Comparison of ENCODE assay signal across 11 cellular contexts in the genomic region with DNA sequence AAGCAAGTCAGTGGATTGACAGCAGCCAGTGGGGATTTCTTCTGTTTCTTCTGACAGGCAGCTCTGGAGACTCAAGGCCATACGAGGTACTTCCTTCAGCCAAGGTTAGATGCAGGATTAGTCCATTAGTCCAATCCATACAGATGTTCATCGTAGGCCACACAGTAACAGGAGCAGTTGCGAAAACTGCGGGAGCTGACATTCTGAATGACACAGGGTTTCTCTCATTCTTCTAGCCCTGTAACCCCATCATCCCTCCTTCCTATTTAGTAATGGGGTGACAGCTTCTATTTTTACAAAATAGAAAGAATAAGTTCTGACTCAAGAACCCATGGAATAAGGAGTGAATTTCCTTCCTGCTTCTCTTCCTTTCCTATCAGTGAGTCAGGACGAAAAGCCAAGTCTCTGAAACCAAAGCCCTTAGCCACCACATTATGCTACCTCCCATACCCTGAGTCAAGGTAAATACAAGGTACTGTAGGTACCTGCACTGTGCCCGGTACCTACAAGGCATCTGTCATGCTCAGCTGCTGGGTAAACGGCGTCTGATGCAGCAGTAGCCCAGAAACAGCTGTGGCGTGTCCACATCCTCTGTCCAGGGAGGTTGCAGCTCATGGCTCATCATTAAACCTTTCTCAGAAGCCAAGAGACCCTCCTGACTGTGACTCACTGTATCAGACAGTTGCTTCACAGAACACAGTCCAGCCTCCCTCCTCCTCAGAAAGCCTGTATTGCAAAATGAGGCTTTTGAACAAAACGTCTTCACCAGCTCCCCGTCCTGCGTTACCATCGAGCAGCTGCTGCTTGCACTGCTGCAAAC.
A peak's percentile ranks its signal among the peaks of the same experiment; 100 is the strongest.
DNase-seq lines count a peak whose midpoint lies in the region; ATAC-seq, FAIRE-seq and TF ChIP-seq lines count a peak whose summit lies in the region.
"Had no signal": no experiment of that assay in that cellular context is flagged by ENCODE, and none has a peak within 500 bp of the region (broad histone marks: within the 10 kb centered on the region; RNA-seq: fewer than 3 reads in every experiment).

No MANE protein-coding gene starts in this region.

- dilution Hi-C loops in endothelial cell of umbilical vein (cut with MboI; ENCODE audit: extremely low pct_ligation_motif_present, low sequenced_read_pairs): no loop called here

- H3K9me3 Mint-ChIP-seq in progenitor cell of endocrine pancreas (ENCODE audit: low read depth): no peaks in the 10 kb centered on the region

- BruUV-seq in endothelial cell of umbilical vein (replicated peaks; lab: Mats Ljungman, UMichigan): no TSS peak

- peak overlapping the region; percentile 53; the same call in 1 of the 2 replicates for H2AFZ ChIP-seq in KMS-11 (ENCODE audit: low read depth)
- no peak overlapping the region for H2AFZ ChIP-seq in endothelial cell of umbilical vein (ENCODE audit: low read depth, low read length)

- CTCF ChIA-PET in endothelial cell of umbilical vein (lab: Charles Lee): interaction anchor here (0.6 to 11.4 kb wide), 7 partner anchors 10 to 383 kb away, joined by 3 to 480 read pairs (median 4); a partner anchor contains a TSS

- peaks cover 26% of the 10 kb centered on the region for H3K27me3 Mint-ChIP-seq in progenitor cell of endocrine pancreas

- no peak overlapping the region for H3K27ac Mint-ChIP-seq in progenitor cell of endocrine pancreas

- H3K9me1 ChIP-seq in endothelial cell of umbilical vein (replicated peaks; ENCODE audit: control insufficient read depth, extremely low read depth, insufficient read depth, low read length): no peaks in the 10 kb centered on the region

- TF ChIP-seq CTCF in KMS-11 (conservative IDR thresholded peaks at IDR 0.05; ENCODE audit: low read depth, low read length) (no peak), endothelial cell of umbilical vein (IDR thresholded peaks at IDR 0.05; ENCODE audit: extremely low read depth in 1 of 2, insufficient read depth in 1 of 2, low read depth in 1 of 2, low read length in 2 of 2) (no peak), progenitor cell of endocrine pancreas (IDR thresholded peaks at IDR 0.05; ENCODE audit: unreplicated experiment) (no peak)

- H3K27me3 ChIP-seq in KMS-11 (ENCODE audit: insufficient read depth, low read depth) (no peaks in the 10 kb centered on the region), endothelial cell of umbilical vein (ENCODE audit: control insufficient read depth in 2 of 2, insufficient read depth in 2 of 2, low read length in 2 of 2) (peaks cover 0 to 2% of the 10 kb centered on the region in 2 experiments)

- H3K27ac ChIP-seq in KMS-11 (peak overlapping the region; percentile 72), endothelial cell of umbilical vein (ENCODE audit: insufficient read depth, low read depth, low read length) (no peak overlapping the region)

- H3K79me2 ChIP-seq in KMS-11 (ENCODE audit: insufficient read depth, low read depth) (no peaks in the 10 kb centered on the region), endothelial cell of umbilical vein (ENCODE audit: control insufficient read depth, insufficient read depth, low read length) (no peaks in the 10 kb centered on the region)

- FAIRE-seq in endothelial cell of umbilical vein (lab: Jason Lieb, UNC): peak; percentile 37

- H3K4me3 ChIP-seq in KMS-11 (IDR thresholded peaks at IDR 0.05; ENCODE audit: insufficient read depth, low read depth, low read length) (no peak overlapping the region), endothelial cell of umbilical vein (replicated peaks in 1 of 3; ENCODE audit: insufficient read depth in 1 of 3, low read depth in 1 of 3, low read length in 3 of 3) (no peak overlapping the region)
- H3K4me3 ChIP-seq: HAP-1 had no signal

- H3K9ac ChIP-seq in KMS-11 (peak overlapping the region; percentile 22; the same call in 1 of the 2 replicates), endothelial cell of umbilical vein (replicated peaks; ENCODE audit: extremely low read depth, insufficient read depth, low read length) (no peak overlapping the region)

- H3K36me3 ChIP-seq in KMS-11 (ENCODE audit: insufficient read depth) (no peaks in the 10 kb centered on the region), endothelial cell of umbilical vein (ENCODE audit: control insufficient read depth in 2 of 2, extremely low read depth in 1 of 2, insufficient read depth in 2 of 2, low read length in 2 of 2) (no peaks in the 10 kb centered on the region)
- H3K36me3 ChIP-seq: HAP-1 had no signal

- DNase-seq in AG08396 (ENCODE audit: low spot score) (peak; percentile 64), endothelial cell of umbilical vein (ENCODE audit: low read depth, low spot score) (no peak), mucosa of gallbladder (ENCODE audit: low spot score) (peak; percentile 34), SHP77 treated with DMSO at 0.1 percent for 48 hours (lab: John Stamatoyannopoulos, UW) (no peak), progenitor cell of endocrine pancreas (ENCODE audit: low spot score, unreplicated experiment) (no peak)
- no peak for DNase-seq in stimulated activated CD4-positive, alpha-beta T cell treated with anti-CD3 and anti-CD28 coated beads, Interleukin-1b, Interleukin-23, amount 100 ng/mL, for 48 hours
- DNase-seq: NCI-H1436 treated with DMSO at 0.1 percent for 48 hours; stimulated activated CD8-positive, alpha-beta memory T cell treated with anti-CD3 and anti-CD28 coated beads, Interleukin-4, amount 100 ng/mL, for 48 hours had no signal

- H4K20me1 ChIP-seq in KMS-11 (ENCODE audit: insufficient read depth) (no peaks in the 10 kb centered on the region), endothelial cell of umbilical vein (replicated peaks; ENCODE audit: control insufficient read depth, extremely low read depth, insufficient read depth, low read length) (no peaks in the 10 kb centered on the region)

- H3K4me1 Mint-ChIP-seq in progenitor cell of endocrine pancreas (ENCODE audit: low read depth): peaks cover 14% of the 10 kb centered on the region

- intact Hi-C loops in endothelial cell of umbilical vein (cut with micrococcal nuclease): no loop called here

- H3K36me3 Mint-ChIP-seq in progenitor cell of endocrine pancreas (ENCODE audit: insufficient read depth): no peaks in the 10 kb centered on the region

- TF ChIP-seq POLR2A in endothelial cell of umbilical vein (IDR thresholded peaks at IDR 0.05; ENCODE audit: low read depth, low read length): no peak

- H3K4me2 ChIP-seq in KMS-11 (peak overlapping the region; percentile 70), endothelial cell of umbilical vein (ENCODE audit: insufficient read depth, low read length) (no peak overlapping the region)

- H3K9me3 ChIP-seq in endothelial cell of umbilical vein (replicated peaks; ENCODE audit: control insufficient read depth, insufficient read depth, low read length): no peaks in the 10 kb centered on the region
- H3K9me3 ChIP-seq: HAP-1 had no signal

- POLR2A ChIA-PET in endothelial cell of umbilical vein (lab: Charles Lee): no interaction called here

- H3K4me3 Mint-ChIP-seq in progenitor cell of endocrine pancreas (ENCODE audit: low read depth): no peak overlapping the region

- ATAC-seq in GM18858 (IDR thresholded peaks at IDR 0.05; ENCODE audit: unreplicated experiment): no peak

- H3K4me1 ChIP-seq in KMS-11 (ENCODE audit: low read depth, poor library complexity, severe bottlenecking) (peaks cover 85% of the 10 kb centered on the region), endothelial cell of umbilical vein (ENCODE audit: control insufficient read depth, extremely low read depth, insufficient read depth, low read length) (peaks cover 8% of the 10 kb centered on the region)
- H3K4me1 ChIP-seq: HAP-1 had no signal

TF ChIP-seq in endothelial cell of umbilical vein, 7 proteins besides CTCF, POLR2A, EP300 and RAD21:
- TF ChIP-seq MYC (IDR thresholded peaks at IDR 0.05; ENCODE audit: low read depth, low read length) (no peak), EZH2 (IDR thresholded peaks at IDR 0.05; ENCODE audit: borderline replicate concordance, low read depth, low read length, severe bottlenecking) (no peak)
- TF ChIP-seq, protein P1, sequence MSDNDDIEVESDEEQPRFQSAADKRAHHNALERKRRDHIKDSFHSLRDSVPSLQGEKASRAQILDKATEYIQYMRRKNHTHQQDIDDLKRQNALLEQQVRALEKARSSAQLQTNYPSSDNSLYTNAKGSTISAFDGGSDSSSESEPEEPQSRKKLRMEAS (IDR thresholded peaks at IDR 0.05; ENCODE audit: insufficient read depth, insufficient read length): no peak

Comparison
In these comparisons a context has a peak if more than half of its experiments do, and no peak if none do; other contexts are left out.
1. DNase-seq: peak in AG08396 (single experiment) and mucosa of gallbladder (single experiment); none in endothelial cell of umbilical vein (single experiment), SHP77 treated with DMSO at 0.1 percent for 48 hours (single experiment), progenitor cell of endocrine pancreas (single experiment) and stimulated activated CD4-positive, alpha-beta T cell treated with anti-CD3 and anti-CD28 coated beads, Interleukin-1b, Interleukin-23, amount 100 ng/mL, for 48 hours (single experiment).